ENCODE assay signal across 27 cellular contexts in genomic region chr19:12345197-12345596, GRCh38.
"Had no signal": no experiment of that assay in that cellular context is flagged by ENCODE, and none has a peak within 500 bp of the region (broad histone marks: within the 10 kb centered on the region; RNA-seq: fewer than 3 reads in every experiment).

No MANE protein-coding gene starts in this region.

- H2AFZ ChIP-seq: hepatocyte had no signal

- H3K9me3 ChIP-seq: colonic mucosa had no signal

- ATAC-seq: effector memory CD8-positive, alpha-beta T cell; esophagus mucosa; foreskin keratinocyte; gastrocnemius medialis; gastroesophageal sphincter; heart left ventricle; heart right ventricle had no signal

- H3K27ac Mint-ChIP-seq: dendritic cell treated with granulocyte-macrophage colony-stimulating factor and Interleukin-4, amounts not matched to agents 40 ng/mL and 50 ng/mL, for 4 days; effector memory CD8-positive, alpha-beta T cell had no signal

- H3K27me3 ChIP-seq: colonic mucosa, dorsolateral prefrontal cortex, esophagus muscularis mucosa, esophagus squamous epithelium, foreskin keratinocyte, gastrocnemius medialis, gastroesophageal sphincter, heart left ventricle, heart right ventricle, hepatocyte had no signal

- FAIRE-seq: endometrium, endothelial cell of umbilical vein had no signal

- H3K9me3 Mint-ChIP-seq: effector memory CD8-positive, alpha-beta T cell had no signal

- H3K4me2 ChIP-seq: hepatocyte had no signal

- H3K27ac ChIP-seq: colonic mucosa, coronary artery, dorsolateral prefrontal cortex, epithelial cell of prostate, esophagus muscularis mucosa, esophagus squamous epithelium, foreskin keratinocyte, gastrocnemius medialis, gastroesophageal sphincter, heart left ventricle, heart right ventricle, hepatocyte had no signal

- H3K4me3 ChIP-seq: colonic mucosa, coronary artery, dorsolateral prefrontal cortex, esophagus muscularis mucosa, esophagus squamous epithelium, gastrocnemius medialis, gastroesophageal sphincter, heart left ventricle, heart right ventricle, hepatocyte had no signal

- H3K27me3 Mint-ChIP-seq: dendritic cell treated with granulocyte-macrophage colony-stimulating factor and Interleukin-4, amounts not matched to agents 40 ng/mL and 50 ng/mL, for 4 days; effector memory CD8-positive, alpha-beta T cell had no signal

- H3K4me3 Mint-ChIP-seq: dendritic cell treated with granulocyte-macrophage colony-stimulating factor and Interleukin-4, amounts not matched to agents 40 ng/mL and 50 ng/mL, for 4 days; effector memory CD8-positive, alpha-beta T cell had no signal

- DNase-seq: colonic mucosa; cortex of kidney; dermis blood vessel endothelial cell; dorsolateral prefrontal cortex; effector CD4-positive, alpha-beta T cell; effector CD8-positive, alpha-beta T cell; effector memory CD4-positive, alpha-beta T cell; effector memory CD8-positive, alpha-beta T cell; erythroblast; esophagus squamous epithelium; foreskin fibroblast; foreskin keratinocyte; foreskin melanocyte; gastrocnemius medialis; glutamatergic neuron; head of caudate nucleus; heart left ventricle; heart right ventricle had no signal

- H3K4me1 ChIP-seq: colonic mucosa, esophagus muscularis mucosa, esophagus squamous epithelium, foreskin keratinocyte, gastrocnemius medialis, gastroesophageal sphincter, heart left ventricle, heart right ventricle had no signal

- H3K36me3 ChIP-seq: colonic mucosa had no signal

- H3K79me2 ChIP-seq: hepatocyte had no signal
